Comparison of ENCODE assay signal across 8 cellular contexts in the genomic region with DNA sequence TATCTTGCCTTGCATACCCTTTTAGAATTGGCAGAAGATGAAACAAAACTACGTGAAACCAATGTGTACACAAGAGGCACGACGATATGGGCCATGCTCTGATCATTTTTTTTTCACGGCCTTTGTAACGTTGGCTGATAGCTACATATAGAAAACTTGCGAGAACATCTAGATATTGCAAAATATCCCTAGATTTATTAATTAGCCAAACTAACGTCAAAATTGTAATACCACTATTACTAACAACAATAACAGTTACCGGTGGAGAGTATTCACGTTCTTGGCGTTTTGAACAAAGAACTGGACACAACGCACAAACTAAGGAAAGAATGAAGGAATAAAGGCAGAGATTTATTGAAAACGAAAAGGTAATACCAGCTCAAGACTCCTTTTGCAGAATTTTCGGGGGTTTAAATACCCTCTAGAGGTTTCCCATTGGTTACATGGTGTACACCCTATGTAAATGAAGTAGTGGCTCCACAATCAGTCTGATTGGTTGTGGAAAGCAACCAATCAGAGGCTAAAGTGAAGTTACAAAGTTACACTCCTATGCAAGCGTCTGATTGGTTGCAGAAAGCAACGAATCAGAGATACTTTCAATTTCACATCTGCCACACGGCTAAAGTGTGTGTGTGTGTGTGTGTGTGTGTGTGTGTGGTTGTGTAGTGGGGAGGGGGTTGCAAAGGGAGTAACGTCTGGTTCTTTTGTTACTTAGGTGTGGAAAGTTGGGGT. TPM values are rescaled to one million over a fixed set of nuclear protein-coding genes. Genes with fewer than 3 reads are reported as not detected.
A peak's percentile ranks its signal among the peaks of the same experiment; 100 is the strongest.
DNase-seq lines count a peak whose midpoint lies in the region; ATAC-seq, FAIRE-seq and TF ChIP-seq lines count a peak whose summit lies in the region.

No MANE protein-coding gene starts in this region.

- peak overlapping the region; percentile 87 for H3K4me2 ChIP-seq in OCI-LY1 (ENCODE audit: low read length)

- H3K27me3 ChIP-seq in OCI-LY1 (ENCODE audit: insufficient read depth, low read length), result no peaks in the 10 kb centered on the region
- no peaks in the 10 kb centered on the region for H3K27me3 ChIP-seq in muscle layer of colon (ENCODE audit: control insufficient read depth in 1 of 2, insufficient read depth in 2 of 2, low read length in 2 of 2)

- H3K27ac ChIP-seq in OCI-LY1 (ENCODE audit: low read depth, low read length, poor library complexity, severe bottlenecking) (peak overlapping the region; percentile 23), cingulate gyrus (ENCODE audit: low read depth, low read length) (peak overlapping the region; percentile 50), muscle layer of colon (ENCODE audit: low read depth, low read length) (no peak overlapping the region)

- H3K4me3 ChIP-seq in OCI-LY1 (ENCODE audit: low read depth, low read length, poor library complexity, severe bottlenecking) (peak overlapping the region; percentile 90), muscle layer of colon (ENCODE audit: low read depth in 1 of 2, low read length in 2 of 2) (peak overlapping the region in 1 of 2 donors; percentile 92)

- DNase-seq in ACHN, result peak; percentile 90
- DNase-seq in H54 (ENCODE audit: insufficient read length, low spot score), result no peak
- no peak for DNase-seq in ureter (ENCODE audit: low spot score)

- no peak for ATAC-seq in HG03108 (IDR thresholded peaks at IDR 0.05; ENCODE audit: unreplicated experiment)
- no peak for ATAC-seq in HG03571 (IDR thresholded peaks at IDR 0.05; ENCODE audit: unreplicated experiment)

- no peaks in the 10 kb centered on the region; the same call in 1 of the 2 replicates for H4K20me1 ChIP-seq in OCI-LY1 (ENCODE audit: insufficient read depth, low read length)

- H3K9ac ChIP-seq in OCI-LY1 (ENCODE audit: low read length), result peak overlapping the region; percentile 86
- H3K9ac ChIP-seq in muscle layer of colon (ENCODE audit: low read length), result peak overlapping the region; percentile 83

- peaks cover 39% of the 10 kb centered on the region for H3K79me2 ChIP-seq in OCI-LY1 (ENCODE audit: insufficient read depth, low read length)

- TF ChIP-seq CTCF in OCI-LY1 (IDR thresholded peaks at IDR 0.05; ENCODE audit: low read length), result no peak

- H3K36me3 ChIP-seq in OCI-LY1 (ENCODE audit: insufficient read depth, low read length) (peaks cover 16% of the 10 kb centered on the region; the same call in 1 of the 2 replicates), muscle layer of colon (ENCODE audit: insufficient read depth, low read length) (no peaks in the 10 kb centered on the region)

- H3K9me3 ChIP-seq in OCI-LY1 (ENCODE audit: low read length) (no peaks in the 10 kb centered on the region), muscle layer of colon (ENCODE audit: low read length) (no peaks in the 10 kb centered on the region)

- no peak for TF ChIP-seq POLR2A in H54 (IDR thresholded peaks at IDR 0.05; ENCODE audit: low read depth, low read length)

- in situ Hi-C loops in ACHN (cut with HindIII; ENCODE audit: low pct_ligation_motif_present, low pct_unique_long_range_greater_than_20kb, low sequenced_read_pairs), result no loop called here

- peak; percentile 97 for FAIRE-seq in H54 (lab: Jason Lieb, UNC)

- peaks cover 31% of the 10 kb centered on the region for H3K4me1 ChIP-seq in OCI-LY1 (ENCODE audit: insufficient read depth, low read length, severe bottlenecking)
- peaks cover 20% of the 10 kb centered on the region for H3K4me1 ChIP-seq in muscle layer of colon (ENCODE audit: insufficient read depth, low read length)

- H2AFZ ChIP-seq in OCI-LY1 (ENCODE audit: low read length), result peak overlapping the region; percentile 87

- 0 out of 2 replicates have a peak, but pooled peaks cover 3% of the 10 kb centered on the region for H3F3A ChIP-seq in OCI-LY1 (ENCODE audit: insufficient read depth, low read length)

- no peaks in the 10 kb centered on the region for H3K9me2 ChIP-seq in OCI-LY1 (ENCODE audit: low read depth, low read length)

RNA-seq across cellular contexts. Expression of gene GTF2B, which starts 0.9 kb away (rescaled TPM):
- total RNA-seq in ureter, result 28.6 TPM
